1 cellular context compared by ENCODE assay signal in genomic region chr16:67179421-67180080, GRCh38.
TF ChIP-seq lines count a peak whose summit lies in the region.

No MANE protein-coding gene starts in this region.

TF ChIP-seq in GM12878, 131 proteins besides CTCF, POLR2A, EP300 and RAD21:
- TF ChIP-seq SMC3 (IDR thresholded peaks at IDR 0.05; ENCODE audit: borderline replicate concordance, low read length) (peak; percentile 21; the same call in 1 of the 2 replicates), PML (IDR thresholded peaks at IDR 0.05; ENCODE audit: low read length) (no peak)
